Comparison of ENCODE assay signal across 18 cellular contexts in the genomic region with DNA sequence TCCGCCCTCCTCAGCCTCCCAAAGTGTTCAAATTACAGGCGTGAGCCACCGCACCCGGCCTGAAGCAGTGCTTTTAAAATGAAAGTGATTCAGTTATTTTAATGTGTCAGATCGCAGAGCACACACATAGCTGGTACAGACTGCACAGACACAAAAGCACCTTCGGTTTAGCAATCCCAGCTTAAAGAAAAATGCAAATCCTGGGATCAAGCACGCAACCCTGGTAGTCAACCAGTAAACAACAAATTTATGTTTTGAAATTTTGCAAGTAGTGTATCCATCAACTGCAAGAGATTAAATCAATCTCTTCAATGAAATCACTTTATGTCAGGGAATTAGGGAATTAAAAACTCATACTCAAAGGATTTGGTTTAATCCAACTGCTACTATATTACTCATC. TPM values are rescaled to one million over a fixed set of nuclear protein-coding genes. Genes with fewer than 3 reads are reported as not detected.
DNase-seq lines count a peak whose midpoint lies in the region; ATAC-seq and TF ChIP-seq lines count a peak whose summit lies in the region.
"Had no signal": no experiment of that assay in that cellular context is flagged by ENCODE, and none has a peak within 500 bp of the region (broad histone marks: within the 10 kb centered on the region; RNA-seq: fewer than 3 reads in every experiment).

No MANE protein-coding gene starts in this region.

- ATAC-seq in activated naive CD4-positive, alpha-beta T cell treated with anti-CD3 and anti-CD28 coated beads, Interleukin-2, amount 50 U/mL, for 72 hours, result no peak
- ATAC-seq in esophagus mucosa, result peak; percentile 90
- ATAC-seq in stimulated activated effector memory CD8-positive, alpha-beta T cell treated with anti-CD3 and anti-CD28 coated beads, Interleukin-12 subunit alpha, Interleukin-12 subunit beta, amount 100 ng/mL, for 72 hours, result no peak
- ATAC-seq: Right ventricle myocardium inferior had no signal

- no peak for DNase-seq in activated naive CD4-positive, alpha-beta T cell treated with anti-CD3 and anti-CD28 coated beads, Interleukin-2, amount 50 U/mL, for 72 hours (ENCODE audit: low spot score in 2 of 2)
- peak; percentile 24 for DNase-seq in RPMI7951 (ENCODE audit: low read depth)
- no peak for DNase-seq in stimulated activated effector memory CD8-positive, alpha-beta T cell treated with anti-CD3 and anti-CD28 coated beads, Interleukin-12 subunit alpha, Interleukin-12 subunit beta, amount 100 ng/mL, for 72 hours (ENCODE audit: low spot score in 2 of 2)
- DNase-seq in NCI-H1417 treated with DMSO at 0.1 percent for 48 hours (lab: John Stamatoyannopoulos, UW), result no peak
- no peak for DNase-seq in GM13977 (ENCODE audit: low spot score)
- DNase-seq: CD4-positive, alpha-beta T cell; COR-L47; DMS 273 treated with DMSO at 0.1 percent for 48 hours; DMS79 treated with DMSO at 0.1 percent for 48 hours; KG1; NCI-H1092 treated with DMSO at 0.1 percent for 48 hours; NCI-H146; NCI-H2029; NCI-H345; OCI-M1 had no signal

- H3K36me3 Mint-ChIP-seq in activated naive CD4-positive, alpha-beta T cell treated with anti-CD3 and anti-CD28 coated beads, Interleukin-2, amount 50 U/mL, for 24 hours, result peaks cover 60% of the 10 kb centered on the region
- H3K36me3 Mint-ChIP-seq in activated naive CD4-positive, alpha-beta T cell treated with anti-CD3 and anti-CD28 coated beads, Interleukin-2, amount 50 U/mL, for 72 hours, result peaks cover 28 to 87% of the 10 kb centered on the region in 2 donors
- peaks cover 92% of the 10 kb centered on the region for H3K36me3 Mint-ChIP-seq in stimulated activated effector memory CD8-positive, alpha-beta T cell treated with anti-CD3 and anti-CD28 coated beads, Interleukin-12 subunit alpha, Interleukin-12 subunit beta, amount 100 ng/mL, for 72 hours

- H3K4me1 Mint-ChIP-seq in activated naive CD4-positive, alpha-beta T cell treated with anti-CD3 and anti-CD28 coated beads, Interleukin-2, amount 50 U/mL, for 24 hours, result peaks cover 89% of the 10 kb centered on the region
- H3K4me1 Mint-ChIP-seq in stimulated activated effector memory CD8-positive, alpha-beta T cell treated with anti-CD3 and anti-CD28 coated beads, Interleukin-12 subunit alpha, Interleukin-12 subunit beta, amount 100 ng/mL, for 72 hours, result peaks cover 48% of the 10 kb centered on the region

- TF ChIP-seq CTCF in GM13977 (IDR thresholded peaks at IDR 0.05; ENCODE audit: extremely low read depth, insufficient read depth, missing control alignments), result no peak

- H3K4me3 Mint-ChIP-seq in activated naive CD4-positive, alpha-beta T cell treated with anti-CD3 and anti-CD28 coated beads, Interleukin-2, amount 50 U/mL, for 24 hours, result peak overlapping the region; percentile 11
- no peak overlapping the region for H3K4me3 Mint-ChIP-seq in stimulated activated effector memory CD8-positive, alpha-beta T cell treated with anti-CD3 and anti-CD28 coated beads, Interleukin-12 subunit alpha, Interleukin-12 subunit beta, amount 100 ng/mL, for 72 hours

- no peaks in the 10 kb centered on the region for H3K27me3 Mint-ChIP-seq in activated naive CD4-positive, alpha-beta T cell treated with anti-CD3 and anti-CD28 coated beads, Interleukin-2, amount 50 U/mL, for 24 hours
- H3K27me3 Mint-ChIP-seq: CD4-positive, alpha-beta T cell had no signal

- H3K27ac Mint-ChIP-seq in activated naive CD4-positive, alpha-beta T cell treated with anti-CD3 and anti-CD28 coated beads, Interleukin-2, amount 50 U/mL, for 24 hours, result peak overlapping the region; percentile 52
- peak overlapping the region in 1 of 2 donors; percentile 46 for H3K27ac Mint-ChIP-seq in activated naive CD4-positive, alpha-beta T cell treated with anti-CD3 and anti-CD28 coated beads, Interleukin-2, amount 50 U/mL, for 72 hours
- peak overlapping the region; percentile 74 for H3K27ac Mint-ChIP-seq in stimulated activated effector memory CD8-positive, alpha-beta T cell treated with anti-CD3 and anti-CD28 coated beads, Interleukin-12 subunit alpha, Interleukin-12 subunit beta, amount 100 ng/mL, for 72 hours

- in situ Hi-C loops in GM13977 (cut with MboI; ENCODE audit: low pct_unique_long_range_greater_than_20kb, low sequenced_read_pairs, unreplicated experiment), result no loop called here

- peaks cover 5% of the 10 kb centered on the region for H3K9me3 Mint-ChIP-seq in activated naive CD4-positive, alpha-beta T cell treated with anti-CD3 and anti-CD28 coated beads, Interleukin-2, amount 50 U/mL, for 24 hours
- H3K9me3 Mint-ChIP-seq in activated naive CD4-positive, alpha-beta T cell treated with anti-CD3 and anti-CD28 coated beads, Interleukin-2, amount 50 U/mL, for 72 hours, result peaks cover 0 to 5% of the 10 kb centered on the region in 2 donors
- no peaks in the 10 kb centered on the region for H3K9me3 Mint-ChIP-seq in stimulated activated effector memory CD8-positive, alpha-beta T cell treated with anti-CD3 and anti-CD28 coated beads, Interleukin-12 subunit alpha, Interleukin-12 subunit beta, amount 100 ng/mL, for 72 hours
- H3K9me3 Mint-ChIP-seq: CD4-positive, alpha-beta T cell had no signal

RNA-seq across cellular contexts. Expression of gene SLC38A1, which starts 28.4 kb away (rescaled TPM):
- 100 to 1,000 TPM; 146 to 177 TPM for total RNA-seq in activated naive CD4-positive, alpha-beta T cell treated with anti-CD3 and anti-CD28 coated beads, Interleukin-2, amount 50 U/mL, for 72 hours
- total RNA-seq in RPMI7951 (2014; rRNA removed; shearing (Covaris generic)), result 6.2 and 7.3 TPM in 2 replicates
- 71.5 TPM for total RNA-seq in esophagus mucosa
